In genomic region chr12:1651946-1652345, GRCh38 we compare ENCODE assay signal across 22 cellular contexts. TPM values are rescaled to one million over a fixed set of nuclear protein-coding genes. Genes with fewer than 3 reads are reported as not detected.
"Had no signal": no experiment of that assay in that cellular context is flagged by ENCODE, and none has a peak within 500 bp of the region (broad histone marks: within the 10 kb centered on the region; RNA-seq: fewer than 3 reads in every experiment).

No MANE protein-coding gene starts in this region.

- DNase-seq: central memory CD4-positive, alpha-beta T cell; colonic mucosa; effector memory CD8-positive, alpha-beta T cell; foreskin fibroblast; heart right ventricle; hippocampal formation; left cardiac atrium; left lung; mesenchymal stem cell; midbrain; stimulated activated CD4-positive, alpha-beta T cell treated with anti-CD3 and anti-CD28 coated beads, Interleukin-2, amount 100 ng/mL, for 24 hours; stimulated activated CD4-positive, alpha-beta T cell treated with anti-CD3 and anti-CD28 coated beads, Interleukin-4, amount 100 ng/mL, for 24 hours; stimulated activated naive CD8-positive, alpha-beta T cell treated with anti-CD3 and anti-CD28 coated beads, Interleukin-15, Interleukin-2, amounts not matched to agents 100 U/mL and 50 U/mL, for 24 hours had no signal

- H3K4me1 ChIP-seq: colonic mucosa, neural progenitor cell, prostate gland had no signal

- ATAC-seq: gastroesophageal sphincter; left cardiac atrium; stimulated activated memory B cell treated with anti-CD40 and anti-IgM and Interleukin-4, amounts not matched to agents 10 μg/mL and 1 μg/mL and 100 μg/mL, for 72 hours; stimulated activated naive CD8-positive, alpha-beta T cell treated with anti-CD3 and anti-CD28 coated beads, Interleukin-15, Interleukin-2, amounts not matched to agents 100 U/mL and 50 U/mL, for 24 hours had no signal

- H3K36me3 Mint-ChIP-seq: naive thymus-derived CD4-positive, alpha-beta T cell; stimulated activated memory B cell treated with anti-CD40 and anti-IgM and Interleukin-4, amounts not matched to agents 10 μg/mL and 1 μg/mL and 100 μg/mL, for 72 hours had no signal

- H3K9me3 Mint-ChIP-seq: dendritic cell treated with granulocyte-macrophage colony-stimulating factor and Interleukin-4, amounts not matched to agents 40 ng/mL and 50 ng/mL, for 4 days; effector memory CD8-positive, alpha-beta T cell; naive thymus-derived CD4-positive, alpha-beta T cell; nephron; neural progenitor cell; stimulated activated memory B cell treated with anti-CD40 and anti-IgM and Interleukin-4, amounts not matched to agents 10 μg/mL and 1 μg/mL and 100 μg/mL, for 72 hours; type B pancreatic cell had no signal

- H3K4me3 ChIP-seq: colonic mucosa, gastroesophageal sphincter, heart right ventricle, left lung, neural progenitor cell, prostate gland, right atrium auricular region had no signal

- H3K9me3 ChIP-seq: colonic mucosa, gastroesophageal sphincter, heart right ventricle, left lung, prostate gland, right atrium auricular region had no signal

- H3K9ac ChIP-seq: neural progenitor cell had no signal

- H3K27ac Mint-ChIP-seq: dendritic cell treated with granulocyte-macrophage colony-stimulating factor and Interleukin-4, amounts not matched to agents 40 ng/mL and 50 ng/mL, for 4 days; effector memory CD8-positive, alpha-beta T cell; neural progenitor cell; stimulated activated memory B cell treated with anti-CD40 and anti-IgM and Interleukin-4, amounts not matched to agents 10 μg/mL and 1 μg/mL and 100 μg/mL, for 72 hours had no signal

- H3K4me2 ChIP-seq: neural progenitor cell had no signal

- H3K27me3 ChIP-seq: colonic mucosa, gastroesophageal sphincter, heart right ventricle, left lung, neural progenitor cell, right atrium auricular region had no signal

- H3K4me3 Mint-ChIP-seq: dendritic cell treated with granulocyte-macrophage colony-stimulating factor and Interleukin-4, amounts not matched to agents 40 ng/mL and 50 ng/mL, for 4 days; effector memory CD8-positive, alpha-beta T cell; naive thymus-derived CD4-positive, alpha-beta T cell; nephron; neural progenitor cell; stimulated activated memory B cell treated with anti-CD40 and anti-IgM and Interleukin-4, amounts not matched to agents 10 μg/mL and 1 μg/mL and 100 μg/mL, for 72 hours; type B pancreatic cell had no signal

- H2AFZ ChIP-seq: neural progenitor cell had no signal

- H3K36me3 ChIP-seq: colonic mucosa, left lung, neural progenitor cell, prostate gland, right atrium auricular region had no signal

- H3K27ac ChIP-seq: colonic mucosa, left lung, neural progenitor cell, prostate gland, right atrium auricular region had no signal

RNA-seq across cellular contexts. Expression of gene WNT5B, which starts 22.9 kb away (rescaled TPM):
- polyA plus RNA-seq: naive thymus-derived CD4-positive, alpha-beta T cell had no signal
